Comparison of ENCODE assay signal across 9 cellular contexts in the genomic region with DNA sequence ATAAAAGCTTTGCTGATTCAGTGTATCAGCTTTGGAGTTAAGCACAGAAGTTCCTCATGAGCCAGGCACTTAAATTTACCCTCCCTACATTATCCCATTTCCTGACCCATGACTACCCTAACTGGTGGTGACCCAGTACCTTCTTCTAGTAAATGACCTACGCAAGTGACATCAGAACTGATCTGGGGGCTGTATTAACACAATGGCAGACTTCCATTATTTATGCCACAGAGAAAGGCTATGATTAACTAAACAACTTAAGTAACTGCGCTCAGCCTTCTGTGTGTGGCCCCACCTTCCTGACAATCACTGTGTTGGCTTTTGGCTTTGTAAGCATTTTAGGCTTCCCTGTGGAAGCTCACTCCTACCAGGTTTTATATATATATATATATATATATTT. TPM values are rescaled to one million over a fixed set of nuclear protein-coding genes. Genes with fewer than 3 reads are reported as not detected.
DNase-seq lines count a peak whose midpoint lies in the region; ATAC-seq and TF ChIP-seq lines count a peak whose summit lies in the region.
"Had no signal": no experiment of that assay in that cellular context is flagged by ENCODE, and none has a peak within 500 bp of the region (broad histone marks: within the 10 kb centered on the region; RNA-seq: fewer than 3 reads in every experiment).

No MANE protein-coding gene starts in this region.

- H3K27ac ChIP-seq in caudate nucleus (ENCODE audit: low read depth, low read length): no peak overlapping the region

- H3K4me1 Mint-ChIP-seq in dendritic cell treated with granulocyte-macrophage colony-stimulating factor and Interleukin-4, amounts not matched to agents 40 ng/mL and 50 ng/mL, for 4 days (ENCODE audit: low read depth): peaks cover 56% of the 10 kb centered on the region

- peaks cover 29% of the 10 kb centered on the region for H3K36me3 Mint-ChIP-seq in dendritic cell treated with granulocyte-macrophage colony-stimulating factor and Interleukin-4, amounts not matched to agents 40 ng/mL and 50 ng/mL, for 4 days (ENCODE audit: low read depth)

- intact Hi-C loops in dendritic cell treated with granulocyte-macrophage colony-stimulating factor and Interleukin-4, amounts not matched to agents 40 ng/mL and 50 ng/mL, for 4 days (cut with micrococcal nuclease): loop anchor here (1.0 to 10.0 kb wide), 6 partner anchors 25 to 679 kb away; partner anchors contain the start of gene OPA1

- no peak for DNase-seq in MG63
- no peak for DNase-seq in omental fat pad (ENCODE audit: low spot score)
- DNase-seq in caudate nucleus (lab: John Stamatoyannopoulos, UW): no peak
- no peak for DNase-seq in COR-L47 (lab: John Stamatoyannopoulos, UW)
- DNase-seq in NCI-H446 (lab: John Stamatoyannopoulos, UW): no peak
- DNase-seq: stimulated activated CD4-positive, alpha-beta T cell treated with anti-CD3 and anti-CD28 coated beads, Interleukin-4, amount 100 ng/mL, for 4 hours had no signal

- H3K9me3 ChIP-seq in MG63: no peaks in the 10 kb centered on the region

- no peaks in the 10 kb centered on the region; the same call in 1 of the 2 replicates for H3K27me3 ChIP-seq in MG63

- H3K27ac Mint-ChIP-seq in dendritic cell treated with granulocyte-macrophage colony-stimulating factor and Interleukin-4, amounts not matched to agents 40 ng/mL and 50 ng/mL, for 4 days: peak overlapping the region; percentile 92

- no peaks in the 10 kb centered on the region for H3K9me3 Mint-ChIP-seq in dendritic cell treated with granulocyte-macrophage colony-stimulating factor and Interleukin-4, amounts not matched to agents 40 ng/mL and 50 ng/mL, for 4 days

- H3K36me3 ChIP-seq in MG63: no peaks in the 10 kb centered on the region; the same call in 1 of the 2 replicates

- peak overlapping the region; percentile 63 for H3K4me3 Mint-ChIP-seq in dendritic cell treated with granulocyte-macrophage colony-stimulating factor and Interleukin-4, amounts not matched to agents 40 ng/mL and 50 ng/mL, for 4 days

- no peak for TF ChIP-seq CTCF in omental fat pad (IDR thresholded peaks at IDR 0.05)

- ATAC-seq in omental fat pad (ENCODE audit: low FRiP score) (peak; percentile 4), HG03432 (IDR thresholded peaks at IDR 0.05; ENCODE audit: unreplicated experiment) (no peak)

- peaks cover 25% of the 10 kb centered on the region for H3K27me3 Mint-ChIP-seq in dendritic cell treated with granulocyte-macrophage colony-stimulating factor and Interleukin-4, amounts not matched to agents 40 ng/mL and 50 ng/mL, for 4 days

- H3K4me3 ChIP-seq in GM08714 (ENCODE audit: low read length): peak overlapping the region; percentile 57
- H3K4me3 ChIP-seq in MG63: peak overlapping the region; percentile 98

RNA-seq across cellular contexts. Expression of gene MB21D2, which starts 1.9 kb away (rescaled TPM):
- 23.8 and 26.4 TPM in 2 replicates for total RNA-seq in MG63 (2014; rRNA removed; shearing (Covaris generic); ENCODE audit: low replicate concordance)
- total RNA-seq in omental fat pad: 10 to 100 TPM in 1 of 4 donors, 1 to 10 TPM in 3; 3.5 to 18.2 (median 5.2) TPM
